8 cellular contexts compared by ENCODE assay signal in the genomic region with DNA sequence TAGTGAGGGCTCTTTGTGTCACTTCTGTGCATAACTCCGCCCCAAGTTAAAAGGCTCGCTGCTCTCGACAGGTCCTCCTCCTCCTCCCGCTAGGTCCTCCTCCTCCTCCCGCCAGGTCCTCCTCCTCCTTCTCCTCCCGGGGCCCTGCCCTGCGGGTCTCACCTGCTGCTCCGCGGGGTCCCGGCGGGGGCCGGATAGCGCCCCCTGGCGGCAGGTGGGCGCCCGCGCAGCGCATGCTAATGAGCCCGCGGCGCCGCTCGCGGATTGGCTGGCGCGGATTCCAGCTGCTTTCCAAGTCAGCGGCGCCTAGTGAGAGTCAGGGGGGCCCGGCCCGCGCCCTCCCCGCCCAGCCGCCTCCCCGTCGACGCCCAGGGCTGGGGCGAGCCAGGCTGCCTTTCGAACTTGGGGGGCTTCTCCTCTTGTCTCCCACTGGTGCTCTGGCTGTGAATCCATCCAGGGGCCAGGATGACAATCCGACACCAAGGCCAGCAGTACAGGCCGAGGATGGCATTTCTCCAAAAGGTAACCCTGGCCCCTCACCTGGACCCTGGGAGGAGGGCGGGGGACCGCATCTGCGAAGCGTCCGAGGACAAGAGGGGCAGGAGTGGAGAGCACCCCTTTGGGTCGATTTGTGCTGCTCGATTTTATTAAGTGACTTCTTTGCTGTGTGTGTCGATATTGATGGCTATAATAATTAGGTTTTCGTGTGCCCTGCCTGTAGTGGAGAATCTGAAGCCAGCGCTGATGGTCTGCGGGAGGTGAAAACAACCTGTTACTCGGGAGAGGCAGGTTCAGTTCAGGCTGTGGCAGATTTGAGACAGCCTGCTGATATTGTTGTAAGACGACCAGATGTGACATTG. TPM values are rescaled to one million over a fixed set of nuclear protein-coding genes. Genes with fewer than 3 reads are reported as not detected.
DNase-seq lines count a peak whose midpoint lies in the region; ATAC-seq and TF ChIP-seq lines count a peak whose summit lies in the region.

A gene (plus strand): TSS at position 295 of the 860 bp plus-strand sequence. CDS start 171 bp downstream, at position 466.

- peak within 1 kb of the TSS; percentile 71 for H3K9ac ChIP-seq in OCI-LY3 (ENCODE audit: low read length)
- H3K9ac ChIP-seq in fibroblast of lung (ENCODE audit: insufficient read depth, low read length): peak within 1 kb of the TSS; percentile 32

- intact Hi-C loops in Caco-2 (cut with micrococcal nuclease; ENCODE audit: unreplicated experiment): loop anchor here (1.0 to 2.0 kb wide), 2 partner anchors 15 to 61 kb away; no protein-coding TSS in a partner anchor

- TF ChIP-seq CTCF in Caco-2 (IDR thresholded peaks at IDR 0.05; ENCODE audit: insufficient read depth in 1 of 2, low read depth in 1 of 2, low read length in 1 of 2, severe bottlenecking in 1 of 2, unreplicated experiment in 1 of 2) (peak; percentile 82 to 99), OCI-LY3 (IDR thresholded peaks at IDR 0.05; ENCODE audit: low read depth, low read length) (peak; percentile 79), fibroblast of lung (conservative IDR thresholded peaks at IDR 0.05 in 1 of 2, IDR thresholded peaks at IDR 0.05 in 1 of 2; ENCODE audit: low read depth in 1 of 2, low read length in 2 of 2) (peak; percentile 52 to 92)

- peaks cover 7% of the 10 kb centered on the region for H3K4me1 ChIP-seq in Caco-2
- H3K4me1 ChIP-seq in OCI-LY3 (ENCODE audit: low read length): peaks cover 48% of the 10 kb centered on the region
- H3K4me1 ChIP-seq in fibroblast of lung (ENCODE audit: control insufficient read depth, extremely low read depth, insufficient read depth, low read length): no peaks in the 10 kb centered on the region

- H3K27ac ChIP-seq in OCI-LY3 (ENCODE audit: low read length) (peak within 1 kb of the TSS; percentile 42; the same call in 1 of the 2 replicates), fibroblast of lung (ENCODE audit: insufficient read depth, low read length) (no peak within 1 kb of the TSS)

- H3K9me3 ChIP-seq in Caco-2 (no peaks in the 10 kb centered on the region), OCI-LY3 (ENCODE audit: insufficient read depth, low read length) (no peaks in the 10 kb centered on the region), fibroblast of lung (ENCODE audit: control insufficient read depth, insufficient read depth, low read depth, low read length) (no peaks in the 10 kb centered on the region)

- ATAC-seq in GM21381 (IDR thresholded peaks at IDR 0.05; ENCODE audit: unreplicated experiment) (peak; percentile 95), naive B cell (ENCODE audit: low read depth in 2 of 2) (peak; percentile 94 to 95)
- ATAC-seq in stimulated activated effector memory CD8-positive, alpha-beta T cell treated with anti-CD3 and anti-CD28 coated beads, Interleukin-12 subunit alpha, Interleukin-12 subunit beta, amount 100 ng/mL, for 72 hours: peak; percentile 95

- no TSS peak for BruUV-seq in Caco-2 (replicated peaks; lab: Mats Ljungman, UMichigan)

- H3K27me3 ChIP-seq in Caco-2 (replicated peaks; ENCODE audit: control insufficient read depth, insufficient read depth, low read length) (no peaks in the 10 kb centered on the region), OCI-LY3 (ENCODE audit: low read depth, low read length) (no peaks in the 10 kb centered on the region; the same call in 1 of the 2 replicates), fibroblast of lung (ENCODE audit: control insufficient read depth, insufficient read depth, low read length) (peaks cover 10% of the 10 kb centered on the region)

- POLR2A ChIA-PET in Caco-2 (lab: Charles Lee): interaction anchor here (0.6 kb wide), 2 partner anchors 14 to 119 kb away, joined by 3 to 9 read pairs; no protein-coding TSS in a partner anchor

- H3K27ac Mint-ChIP-seq in Caco-2 (ENCODE audit: unreplicated experiment) (no peak within 1 kb of the TSS), naive B cell (peak within 1 kb of the TSS in 5 of 6 donors; percentile 47 to 96 (median 83))
- H3K27ac Mint-ChIP-seq in activated T-cell treated with anti-CD3 and anti-CD28 coated beads, Interleukin-2, amount 50 U/mL, for 24 hours: peak within 1 kb of the TSS; percentile 13
- peak within 1 kb of the TSS; percentile 63 for H3K27ac Mint-ChIP-seq in stimulated activated effector memory CD8-positive, alpha-beta T cell treated with anti-CD3 and anti-CD28 coated beads, Interleukin-12 subunit alpha, Interleukin-12 subunit beta, amount 100 ng/mL, for 72 hours

- H3K4me3 ChIP-seq in Caco-2 (ENCODE audit: low read depth, low read length): peak within 1 kb of the TSS; percentile 33
- peak within 1 kb of the TSS; percentile 75 for H3K4me3 ChIP-seq in OCI-LY3 (ENCODE audit: low read length)
- peak within 1 kb of the TSS; percentile 40 to 58 (median 42) for H3K4me3 ChIP-seq in fibroblast of lung (replicated peaks in 1 of 4; ENCODE audit: control extremely low read depth in 1 of 4, insufficient read depth in 1 of 4, low read depth in 3 of 4, low read length in 4 of 4)

- H2AFZ ChIP-seq in OCI-LY3 (ENCODE audit: low read depth, low read length) (peak within 1 kb of the TSS; percentile 79; the same call in 1 of the 2 replicates), fibroblast of lung (ENCODE audit: low read length) (peak within 1 kb of the TSS; percentile 54)

- H3K4me3 Mint-ChIP-seq in Caco-2 (ENCODE audit: unreplicated experiment): peak within 1 kb of the TSS; percentile 71
- H3K4me3 Mint-ChIP-seq in activated T-cell treated with anti-CD3 and anti-CD28 coated beads, Interleukin-2, amount 50 U/mL, for 24 hours: peak within 1 kb of the TSS; percentile 55
- peak within 1 kb of the TSS; percentile 41 to 89 (median 81) for H3K4me3 Mint-ChIP-seq in naive B cell
- H3K4me3 Mint-ChIP-seq in stimulated activated effector memory CD8-positive, alpha-beta T cell treated with anti-CD3 and anti-CD28 coated beads, Interleukin-12 subunit alpha, Interleukin-12 subunit beta, amount 100 ng/mL, for 72 hours: peak within 1 kb of the TSS; percentile 81

- peaks cover 25% of the 10 kb centered on the region for H3K27me3 Mint-ChIP-seq in Caco-2 (ENCODE audit: insufficient read depth, unreplicated experiment)
- peaks cover 26% of the 10 kb centered on the region for H3K27me3 Mint-ChIP-seq in activated T-cell treated with anti-CD3 and anti-CD28 coated beads, Interleukin-2, amount 50 U/mL, for 24 hours
- H3K27me3 Mint-ChIP-seq in naive B cell: peaks cover 14 to 35% (median 35%) of the 10 kb centered on the region in 3 donors

- H3K36me3 Mint-ChIP-seq in Caco-2 (ENCODE audit: insufficient read depth, unreplicated experiment): no peaks in the 10 kb centered on the region
- H3K36me3 Mint-ChIP-seq in activated T-cell treated with anti-CD3 and anti-CD28 coated beads, Interleukin-2, amount 50 U/mL, for 24 hours (ENCODE audit: low read depth): no peaks in the 10 kb centered on the region
- H3K36me3 Mint-ChIP-seq in naive B cell: no peaks in the 10 kb centered on the region
- no peaks in the 10 kb centered on the region for H3K36me3 Mint-ChIP-seq in stimulated activated effector memory CD8-positive, alpha-beta T cell treated with anti-CD3 and anti-CD28 coated beads, Interleukin-12 subunit alpha, Interleukin-12 subunit beta, amount 100 ng/mL, for 72 hours

- CTCF ChIA-PET in Caco-2 (lab: Charles Lee): interaction anchor here (0.6 to 1.0 kb wide), 8 partner anchors 18 to 261 kb away, joined by 3 to 4 read pairs (median 3); no protein-coding TSS in a partner anchor

- H3K79me2 ChIP-seq in OCI-LY3 (ENCODE audit: low read length) (no peaks in the 10 kb centered on the region), fibroblast of lung (ENCODE audit: control insufficient read depth, insufficient read depth, low read length) (no peaks in the 10 kb centered on the region)

- no peaks in the 10 kb centered on the region for H4K20me1 ChIP-seq in OCI-LY3 (ENCODE audit: insufficient read depth, low read length)
- H4K20me1 ChIP-seq in fibroblast of lung (ENCODE audit: control insufficient read depth, extremely low read depth, insufficient read depth, low read length): no peaks in the 10 kb centered on the region

- peak; percentile 84 to 89 for DNase-seq in Caco-2
- DNase-seq in HUDEP-2 (lab: John Stamatoyannopoulos, UW; ENCODE audit: unreplicated experiment in 76 of 76): peak in 70 of 76 experiments; percentile 6 to 79 (median 58)
- peak; percentile 89 for DNase-seq in activated T-cell treated with anti-CD3 and anti-CD28 coated beads, Interleukin-2, amount 50 U/mL, for 24 hours
- peak; percentile 47 to 57 for DNase-seq in fibroblast of lung (ENCODE audit: low read depth in 2 of 2)
- peak; percentile 84 for DNase-seq in naive B cell
- peak; percentile 91 to 92 for DNase-seq in stimulated activated effector memory CD8-positive, alpha-beta T cell treated with anti-CD3 and anti-CD28 coated beads, Interleukin-12 subunit alpha, Interleukin-12 subunit beta, amount 100 ng/mL, for 72 hours (ENCODE audit: low spot score in 2 of 2)

- H3K4me1 Mint-ChIP-seq in Caco-2 (ENCODE audit: low read depth, unreplicated experiment) (peaks cover 6% of the 10 kb centered on the region), naive B cell (peaks cover 21 to 26% (median 22%) of the 10 kb centered on the region in 3 donors)
- H3K4me1 Mint-ChIP-seq in activated T-cell treated with anti-CD3 and anti-CD28 coated beads, Interleukin-2, amount 50 U/mL, for 24 hours (ENCODE audit: low read depth): peaks cover 23% of the 10 kb centered on the region
- peaks cover 42% of the 10 kb centered on the region for H3K4me1 Mint-ChIP-seq in stimulated activated effector memory CD8-positive, alpha-beta T cell treated with anti-CD3 and anti-CD28 coated beads, Interleukin-12 subunit alpha, Interleukin-12 subunit beta, amount 100 ng/mL, for 72 hours

- no peaks in the 10 kb centered on the region for H3K36me3 ChIP-seq in Caco-2 (ENCODE audit: control insufficient read depth, insufficient read depth, low read length)
- H3K36me3 ChIP-seq in OCI-LY3 (replicated peaks; ENCODE audit: low read depth, low read length): no peaks in the 10 kb centered on the region
- H3K36me3 ChIP-seq in fibroblast of lung (ENCODE audit: control insufficient read depth, insufficient read depth, low read length): no peaks in the 10 kb centered on the region

- no peaks in the 10 kb centered on the region for H3K9me3 Mint-ChIP-seq in Caco-2 (ENCODE audit: unreplicated experiment)
- H3K9me3 Mint-ChIP-seq in activated T-cell treated with anti-CD3 and anti-CD28 coated beads, Interleukin-2, amount 50 U/mL, for 24 hours: no peaks in the 10 kb centered on the region
- no peaks in the 10 kb centered on the region for H3K9me3 Mint-ChIP-seq in naive B cell
- H3K9me3 Mint-ChIP-seq in stimulated activated effector memory CD8-positive, alpha-beta T cell treated with anti-CD3 and anti-CD28 coated beads, Interleukin-12 subunit alpha, Interleukin-12 subunit beta, amount 100 ng/mL, for 72 hours: no peaks in the 10 kb centered on the region

- H3K4me2 ChIP-seq in OCI-LY3 (ENCODE audit: low read length) (peak within 1 kb of the TSS; percentile 93), fibroblast of lung (ENCODE audit: extremely low read depth, insufficient read depth, low read length) (peak within 1 kb of the TSS; percentile 77)

RNA-seq across cellular contexts. Expression of the gene that starts here (rescaled TPM):
- total RNA-seq in Caco-2 (2022): 5.5 and 6.3 TPM in 2 replicates
- 1.7 and 2.1 TPM in 2 replicates for total RNA-seq in fibroblast of lung
- 1.6 and 2.6 TPM in 2 replicates for polyA plus RNA-seq in fibroblast of lung
- polyA plus RNA-seq in fibroblast of lung (2012): 1.0 and 2.7 TPM in 2 replicates
- polyA minus RNA-seq in fibroblast of lung (ENCODE audit: low replicate concordance): 0.63 and 0.71 TPM in 2 replicates
- polyA plus RNA-seq in naive B cell (ENCODE audit: low read depth in 6 of 6): 1 to 10 TPM in 1 of 6 donors, not detected in 5; 1.2 TPM
